ENCODE assay signal across 16 cellular contexts in genomic region chr11:70527046-70527395, GRCh38.
A peak's percentile ranks its signal among the peaks of the same experiment; 100 is the strongest.
DNase-seq lines count a peak whose midpoint lies in the region; ATAC-seq and TF ChIP-seq lines count a peak whose summit lies in the region.
"Had no signal": no experiment of that assay in that cellular context is flagged by ENCODE, and none has a peak within 500 bp of the region (broad histone marks: within the 10 kb centered on the region; RNA-seq: fewer than 3 reads in every experiment).

No MANE protein-coding gene starts in this region.

- H3K27me3 Mint-ChIP-seq in H9 (ENCODE audit: low read depth), result no peaks in the 10 kb centered on the region
- H3K27me3 Mint-ChIP-seq in glutamatergic neuron (ENCODE audit: unreplicated experiment), result peaks cover 2% of the 10 kb centered on the region

- H3K56ac ChIP-seq in H9 (ENCODE audit: insufficient read length, low read depth, low read length), result no peak overlapping the region

- no peaks in the 10 kb centered on the region for H4K20me1 ChIP-seq in H9 (ENCODE audit: control insufficient read depth, insufficient read depth, insufficient read length)
- H4K20me1 ChIP-seq in osteoblast (ENCODE audit: insufficient read depth, low read length), result peaks cover 3% of the 10 kb centered on the region

- H3K27ac ChIP-seq in H9 (ENCODE audit: insufficient read length, low read depth, low read length) (no peak overlapping the region), RWPE2 (ENCODE audit: poor library complexity, severe bottlenecking) (no peak overlapping the region), osteoblast (ENCODE audit: low read depth, low read length) (no peak overlapping the region)
- H3K27ac ChIP-seq: RWPE1 had no signal

- no peak for DNase-seq in H9
- peak; percentile 51 for DNase-seq in RWPE2 (ENCODE audit: low spot score)
- DNase-seq in glutamatergic neuron, result peak; percentile 21
- DNase-seq in osteoblast (ENCODE audit: insufficient read length, low spot score, missing footprints), result peak; percentile 87
- DNase-seq in GM19238 (ENCODE audit: insufficient read length, low spot score), result no peak
- no peak for DNase-seq in SHP77 (lab: John Stamatoyannopoulos, UW)
- DNase-seq: ACHN; AML-193; COR-L47; GF-D8; IMR-90; NCI-H526 treated with DMSO at 0.1 percent for 48 hours; NK-92 treated with Interleukin-12 subunit alpha and Interleukin-12 subunit beta, amount 100 ng/mL, for 24 hours had no signal

- H2AFZ ChIP-seq in H9 (ENCODE audit: low read length) (no peak overlapping the region), osteoblast (ENCODE audit: low read length) (no peak overlapping the region)
- H2AFZ ChIP-seq: GM23338 had no signal

- no peak overlapping the region for H2BK5ac ChIP-seq in H9 (ENCODE audit: insufficient read length, low read length)

- no peak overlapping the region for H4K5ac ChIP-seq in H9 (ENCODE audit: insufficient read length, low read depth, low read length)

- H2BK120ac ChIP-seq in H9 (ENCODE audit: low read depth, low read length, poor library complexity, severe bottlenecking), result no peak overlapping the region

- no peak overlapping the region for H3T11ph ChIP-seq in H9 (ENCODE audit: low read length)

- no peak overlapping the region for H3K9ac ChIP-seq in H9 (ENCODE audit: extremely low read depth, insufficient read length, low read length)

- no peaks in the 10 kb centered on the region for H3K9me3 ChIP-seq in H9 (ENCODE audit: control insufficient read depth, low read depth, low read length)
- no peaks in the 10 kb centered on the region for H3K9me3 ChIP-seq in RWPE2 (ENCODE audit: severe bottlenecking)
- H3K9me3 ChIP-seq in osteoblast (ENCODE audit: low read depth, low read length), result no peaks in the 10 kb centered on the region

- H3K4me2 ChIP-seq in H9 (ENCODE audit: insufficient read depth, insufficient read length, low read length) (no peak overlapping the region), osteoblast (ENCODE audit: insufficient read depth, low read length) (no peak overlapping the region)
- H3K4me2 ChIP-seq: GM23338 had no signal

- H3K4me3 Mint-ChIP-seq in H9 (no peak overlapping the region), glutamatergic neuron (ENCODE audit: unreplicated experiment) (peak overlapping the region; percentile 46)
- H3K4me3 Mint-ChIP-seq: GM23338 had no signal

- ATAC-seq in RWPE2 (ENCODE audit: low read depth), result no peak
- ATAC-seq in GM21619 (IDR thresholded peaks at IDR 0.05; ENCODE audit: unreplicated experiment), result no peak
- ATAC-seq: GM23338 had no signal

- H3K18ac ChIP-seq in H9 (ENCODE audit: insufficient read length, low read depth, low read length), result no peak overlapping the region

- H3K4me3 ChIP-seq in RWPE2 (ENCODE audit: severe bottlenecking), result no peak overlapping the region
- no peak overlapping the region for H3K4me3 ChIP-seq in osteoblast (ENCODE audit: insufficient read depth, low read length)
- H3K4me3 ChIP-seq: GM23338 had no signal

- H2AK5ac ChIP-seq in H9 (ENCODE audit: insufficient read length, low read length), result no peak overlapping the region

- no peak overlapping the region for H3K14ac ChIP-seq in H9 (ENCODE audit: insufficient read depth, low read length)

- H3K4me1 Mint-ChIP-seq in H9, result peaks cover 45 to 48% of the 10 kb centered on the region in 2 experiments
- H3K4me1 Mint-ChIP-seq in glutamatergic neuron (ENCODE audit: low read depth, unreplicated experiment), result peaks cover 19% of the 10 kb centered on the region

- H3K79me1 ChIP-seq in H9 (ENCODE audit: insufficient read depth, low read depth, low read length, poor library complexity, severe bottlenecking), result no peaks in the 10 kb centered on the region

- H3K9me3 Mint-ChIP-seq in H9 (no peaks in the 10 kb centered on the region), glutamatergic neuron (ENCODE audit: unreplicated experiment) (peaks cover 12% of the 10 kb centered on the region)

- H3K36me3 Mint-ChIP-seq in H9 (ENCODE audit: insufficient read depth in 1 of 3, low read depth in 3 of 3) (no peaks in the 10 kb centered on the region), glutamatergic neuron (ENCODE audit: unreplicated experiment) (no peaks in the 10 kb centered on the region)

- H3K79me2 ChIP-seq in H9 (ENCODE audit: insufficient read depth, low read length) (no peaks in the 10 kb centered on the region), osteoblast (ENCODE audit: insufficient read depth, low read length) (no peaks in the 10 kb centered on the region)

- no peak overlapping the region for H2BK12ac ChIP-seq in H9 (ENCODE audit: insufficient read length, low read depth, low read length)

- H4K8ac ChIP-seq in H9 (replicated peaks; ENCODE audit: insufficient read length, low read depth, low read length), result no peak overlapping the region

- no peaks in the 10 kb centered on the region for H3K36me3 ChIP-seq in RWPE2 (ENCODE audit: low read depth)
- H3K36me3 ChIP-seq in osteoblast (ENCODE audit: insufficient read depth, low read length), result no peaks in the 10 kb centered on the region

- H2BK20ac ChIP-seq in H9 (ENCODE audit: low read depth, low read length, poor library complexity, severe bottlenecking), result no peak overlapping the region

- H3K27ac Mint-ChIP-seq in H9 (peak overlapping the region; percentile 40 to 93 (median 46); a peak in 5 of 7 replicates), glutamatergic neuron (ENCODE audit: unreplicated experiment) (peak overlapping the region; percentile 34)
- H3K27ac Mint-ChIP-seq: GM23338 had no signal

- H3K4ac ChIP-seq in H9 (ENCODE audit: low read depth, low read length), result no peak overlapping the region

- no peaks in the 10 kb centered on the region for H3K23me2 ChIP-seq in H9 (ENCODE audit: insufficient read length, low read depth, low read length, poor library complexity, severe bottlenecking)

- no peak overlapping the region for H2BK15ac ChIP-seq in H9 (ENCODE audit: low read depth, low read length)

- H3K4me1 ChIP-seq in H9 (ENCODE audit: insufficient read depth, low read length) (peaks cover 14% of the 10 kb centered on the region; the same call in 1 of the 2 replicates), RWPE2 (ENCODE audit: insufficient read depth, poor library complexity, severe bottlenecking) (no peaks in the 10 kb centered on the region), osteoblast (ENCODE audit: insufficient read depth, low read length) (no peaks in the 10 kb centered on the region)

- no CpG with 5 or more reads among the region's 7 CpGs for WGBS in H9 (ENCODE audit: extremely low coverage, insufficient read length, low lambda C conversion rate)

- H3K27me3 ChIP-seq in H9 (ENCODE audit: insufficient read depth, low read length) (no peaks in the 10 kb centered on the region), RWPE2 (ENCODE audit: insufficient read depth, poor library complexity, severe bottlenecking) (no peaks in the 10 kb centered on the region), osteoblast (ENCODE audit: insufficient read depth, low read length) (peaks cover 19% of the 10 kb centered on the region)

- no peak overlapping the region for H4K91ac ChIP-seq in H9 (ENCODE audit: insufficient read length, low read depth, low read length)

- no peak overlapping the region for H3K23ac ChIP-seq in H9 (ENCODE audit: insufficient read length, low read depth, low read length)

- TF ChIP-seq CTCF in H9 (conservative IDR thresholded peaks at IDR 0.05), result no peak
- no peak for TF ChIP-seq CTCF in RWPE2 (IDR thresholded peaks at IDR 0.05; ENCODE audit: poor library complexity, severe bottlenecking)
- no peak for TF ChIP-seq CTCF in glutamatergic neuron (IDR thresholded peaks at IDR 0.05; ENCODE audit: partially characterized antibody, unreplicated experiment)
- no peak for TF ChIP-seq CTCF in osteoblast (IDR thresholded peaks at IDR 0.05; ENCODE audit: extremely low read depth, low read depth, low read length)

Comparison
In these comparisons a context has a peak if more than half of its experiments do, and no peak if none do; other contexts are left out.
1. DNase-seq: peak in RWPE2 (single experiment), glutamatergic neuron (single experiment) and osteoblast (single experiment); none in H9 (single experiment), GM19238 (single experiment) and SHP77 (0 of 2).